Comparison of ENCODE assay signal across 8 cellular contexts in genomic region chr19:55484571-55485438, GRCh38. TPM values are rescaled to one million over a fixed set of nuclear protein-coding genes. Genes with fewer than 3 reads are reported as not detected.
DNase-seq lines count a peak whose midpoint lies in the region; ATAC-seq and TF ChIP-seq lines count a peak whose summit lies in the region.

NAT14 (plus strand) TSS chr19:55485188; CDS start chr19:55485709, 521 bp downstream.

- H3K9me2 ChIP-seq in hepatocyte (replicated peaks; ENCODE audit: insufficient read depth), result no peaks in the 10 kb centered on the region

- H3K9me3 ChIP-seq in A673 (ENCODE audit: low read depth, low read length, poor library complexity, severe bottlenecking) (no peaks in the 10 kb centered on the region), hepatocyte (ENCODE audit: low read depth) (no peaks in the 10 kb centered on the region)

- no peaks in the 10 kb centered on the region for H3K36me3 ChIP-seq in A673 (ENCODE audit: insufficient read depth, low read length, poor library complexity, severe bottlenecking)
- H3K36me3 ChIP-seq in hepatocyte (replicated peaks; ENCODE audit: insufficient read depth, low read depth), result no peaks in the 10 kb centered on the region

- H3K4me3 ChIP-seq in A673 (ENCODE audit: low read depth, low read length, poor library complexity, severe bottlenecking) (peak within 1 kb of the TSS; percentile 90), hepatocyte (peak within 1 kb of the TSS; percentile 100)

- H4K20me1 ChIP-seq in hepatocyte (ENCODE audit: insufficient read depth, poor library complexity, severe bottlenecking), result no peaks in the 10 kb centered on the region

- POLR2A ChIA-PET in A673 (lab: Charles Lee; ENCODE audit: low non-redundant PET), result no interaction called here

- peak within 1 kb of the TSS; percentile 48 for H2AFZ ChIP-seq in hepatocyte

- peak within 1 kb of the TSS; percentile 94 for H3K4me2 ChIP-seq in hepatocyte

- ATAC-seq in GM18867 (IDR thresholded peaks at IDR 0.05; ENCODE audit: unreplicated experiment), result peak; percentile 56
- ATAC-seq in sciatic nerve, result peak; percentile 63

- DNase-seq in A673 (ENCODE audit: low spot score) (peak; percentile 79), LoVo (ENCODE audit: low spot score) (peak; percentile 69), hepatocyte (ENCODE audit: low spot score) (peak; percentile 82), sciatic nerve (ENCODE audit: low spot score) (no peak), GF-D8 (lab: John Stamatoyannopoulos, UW) (no peak)

- BruUV-seq in A673 (replicated peaks; lab: Mats Ljungman, UMichigan), result no TSS peak

- intact Hi-C loops in A673 (cut with micrococcal nuclease; ENCODE audit: unreplicated experiment) (no loop called here), sciatic nerve (cut with DNase I) (no loop called here)
- intact Hi-C loops in T-helper 1 cell treated with Interleukin-12 subunit alpha and Interleukin-12 subunit beta and Interleukin-4 antibody, amounts not matched to agents 30 ng/mL and 1 ng/mL, for 36 hours (cut with micrococcal nuclease), result loop anchor here (1.0 kb wide), 1 partner anchor 9 kb away; the partner anchor contains the start of gene ZNF628

- peaks cover 10% of the 10 kb centered on the region for H3K79me2 ChIP-seq in hepatocyte

- 12% methylated on average over 33 of the region's 80 CpGs for WGBS in hepatocyte (ENCODE audit: low lambda C conversion rate, missing lambda C conversion rate)

- H3K27ac ChIP-seq in A673 (ENCODE audit: low read depth, low read length, poor library complexity, severe bottlenecking) (peak within 1 kb of the TSS; percentile 92), angular gyrus (ENCODE audit: low read depth, low read length) (peak within 1 kb of the TSS; percentile 80), hepatocyte (peak within 1 kb of the TSS; percentile 71)

- CTCF ChIA-PET in A673 (lab: Charles Lee), result interaction anchor here (1.5 kb wide), 1 partner anchor 19 kb away, joined by 6 read pairs; no protein-coding TSS in a partner anchor

- H3K27me3 ChIP-seq in A673 (replicated peaks; ENCODE audit: insufficient read depth, low read depth, low read length, poor library complexity) (no peaks in the 10 kb centered on the region), hepatocyte (no peaks in the 10 kb centered on the region)

- H3K4me1 ChIP-seq in A673 (ENCODE audit: insufficient read depth, low read length, poor library complexity, severe bottlenecking), result peaks cover 32% of the 10 kb centered on the region
- H3K4me1 ChIP-seq in hepatocyte (ENCODE audit: insufficient read depth), result peaks cover 30% of the 10 kb centered on the region

- TF ChIP-seq CTCF in A673 (conservative IDR thresholded peaks at IDR 0.05; ENCODE audit: low read depth, low read length), result no peak
- TF ChIP-seq CTCF in hepatocyte (IDR thresholded peaks at IDR 0.05; ENCODE audit: poor library complexity), result no peak

RNA-seq across cellular contexts. Expression of gene NAT14, which starts in this region (rescaled TPM):
- total RNA-seq in A673 (2021), result 55.1 and 66.0 TPM in 2 replicates
- total RNA-seq in T-helper 1 cell treated with Interleukin-12 subunit alpha and Interleukin-12 subunit beta and Interleukin-4 antibody, amounts not matched to agents 30 ng/mL and 1 ng/mL, for 36 hours, result 11.4 and 13.2 TPM in 2 replicates
- total RNA-seq in hepatocyte, result 14.0 and 22.3 TPM in 2 replicates
- 40.3 and 43.6 TPM in 2 replicates for polyA plus RNA-seq in hepatocyte
- 11.5 TPM for total RNA-seq in sciatic nerve

Comparison
In these comparisons a context has a peak if more than half of its experiments do, and no peak if none do; other contexts are left out.
1. DNase-seq: peak in A673 (single experiment), LoVo (single experiment) and hepatocyte (single experiment); none in sciatic nerve (single experiment) and GF-D8 (single experiment).
2. Peak in every context shown above with its lines, with median percentiles within 50 percentile points of each other: H3K27ac ChIP-seq.